24 cellular contexts compared by ENCODE assay signal in genomic region chr19:28402701-28403290, GRCh38.
"Had no signal": no experiment of that assay in that cellular context is flagged by ENCODE, and none has a peak within 500 bp of the region (broad histone marks: within the 10 kb centered on the region; RNA-seq: fewer than 3 reads in every experiment).

No MANE protein-coding gene starts in this region.

- ATAC-seq: effector memory CD8-positive, alpha-beta T cell; gastrocnemius medialis; heart right ventricle; natural killer cell; stimulated activated effector memory CD8-positive, alpha-beta T cell treated with anti-CD3 and anti-CD28 coated beads, Interleukin-12 subunit alpha, Interleukin-12 subunit beta, amount 100 ng/mL, for 72 hours; stimulated activated naive CD8-positive, alpha-beta T cell treated with anti-CD3 and anti-CD28 coated beads, Interleukin-15, Interleukin-2, amounts not matched to agents 100 U/mL and 50 U/mL, for 24 hours had no signal

- H3K27me3 ChIP-seq: neural progenitor cell, right lobe of liver, upper lobe of left lung, vagina had no signal

- H3K36me3 Mint-ChIP-seq: mesothelial cell of epicardium; natural killer cell; neural progenitor cell; stimulated activated effector memory CD8-positive, alpha-beta T cell treated with anti-CD3 and anti-CD28 coated beads, Interleukin-12 subunit alpha, Interleukin-12 subunit beta, amount 100 ng/mL, for 72 hours had no signal

- H3K4me3 ChIP-seq: esophagus muscularis mucosa, gastrocnemius medialis, heart right ventricle, neural progenitor cell, prostate gland, right lobe of liver, suprapubic skin, tibial artery, upper lobe of left lung, vagina had no signal

- H3K4me3 Mint-ChIP-seq: dendritic cell treated with granulocyte-macrophage colony-stimulating factor and Interleukin-4, amounts not matched to agents 40 ng/mL and 50 ng/mL, for 4 days; effector memory CD8-positive, alpha-beta T cell; mesothelial cell of epicardium; natural killer cell; neural progenitor cell; stimulated activated effector memory CD8-positive, alpha-beta T cell treated with anti-CD3 and anti-CD28 coated beads, Interleukin-12 subunit alpha, Interleukin-12 subunit beta, amount 100 ng/mL, for 72 hours had no signal

- H3K27ac Mint-ChIP-seq: dendritic cell treated with granulocyte-macrophage colony-stimulating factor and Interleukin-4, amounts not matched to agents 40 ng/mL and 50 ng/mL, for 4 days; effector memory CD8-positive, alpha-beta T cell; mesothelial cell of epicardium; natural killer cell; neural progenitor cell; stimulated activated effector memory CD8-positive, alpha-beta T cell treated with anti-CD3 and anti-CD28 coated beads, Interleukin-12 subunit alpha, Interleukin-12 subunit beta, amount 100 ng/mL, for 72 hours had no signal

- H3K36me3 ChIP-seq: esophagus muscularis mucosa, gastrocnemius medialis, heart right ventricle, neural progenitor cell, prostate gland, right lobe of liver, suprapubic skin, tibial artery, upper lobe of left lung, vagina had no signal

- DNase-seq: effector memory CD8-positive, alpha-beta T cell; gastrocnemius medialis; heart right ventricle; hypothalamus; kidney glomerular epithelial cell; mammary epithelial cell; natural killer cell; occipital lobe; right lobe of liver; stimulated activated CD4-positive, alpha-beta T cell treated with anti-CD3 and anti-CD28 coated beads, Interleukin-4, amount 100 ng/mL, for 1 hour; stimulated activated CD8-positive, alpha-beta memory T cell treated with anti-CD3 and anti-CD28 coated beads, Interleukin-4, amount 100 ng/mL, for 48 hours; stimulated activated naive CD8-positive, alpha-beta T cell treated with anti-CD3 and anti-CD28 coated beads, Interleukin-15, Interleukin-2, amounts not matched to agents 100 U/mL and 50 U/mL, for 24 hours; tibial artery; upper lobe of left lung had no signal

- H3K9me3 Mint-ChIP-seq: dendritic cell treated with granulocyte-macrophage colony-stimulating factor and Interleukin-4, amounts not matched to agents 40 ng/mL and 50 ng/mL, for 4 days; neural progenitor cell had no signal

- H3K9me3 ChIP-seq: esophagus muscularis mucosa, gastrocnemius medialis, prostate gland, right lobe of liver, suprapubic skin, upper lobe of left lung, vagina had no signal

- H3K4me1 ChIP-seq: esophagus muscularis mucosa, gastrocnemius medialis, parathyroid adenoma, prostate gland, right lobe of liver, suprapubic skin, tibial artery, upper lobe of left lung, vagina had no signal

- H3K27ac ChIP-seq: epithelial cell of prostate, esophagus muscularis mucosa, gastrocnemius medialis, heart right ventricle, neural progenitor cell, parathyroid adenoma, prostate gland, right lobe of liver, suprapubic skin, tibial artery, upper lobe of left lung, vagina had no signal

- H3K4me1 Mint-ChIP-seq: stimulated activated effector memory CD8-positive, alpha-beta T cell treated with anti-CD3 and anti-CD28 coated beads, Interleukin-12 subunit alpha, Interleukin-12 subunit beta, amount 100 ng/mL, for 72 hours had no signal
